ENCODE assay signal across 9 cellular contexts in genomic region chr22:43007519-43008102, GRCh38. TPM values are rescaled to one million over a fixed set of nuclear protein-coding genes. Genes with fewer than 3 reads are reported as not detected.
DNase-seq lines count a peak whose midpoint lies in the region; ATAC-seq, FAIRE-seq and TF ChIP-seq lines count a peak whose summit lies in the region.
"Had no signal": no experiment of that assay in that cellular context is flagged by ENCODE, and none has a peak within 500 bp of the region (broad histone marks: within the 10 kb centered on the region; RNA-seq: fewer than 3 reads in every experiment).

No MANE protein-coding gene starts in this region.

- TF ChIP-seq CTCF in RWPE1 (conservative IDR thresholded peaks at IDR 0.05; ENCODE audit: low read depth) (no peak), foreskin keratinocyte (conservative IDR thresholded peaks at IDR 0.05) (no peak)

- H3K4me1 ChIP-seq in foreskin keratinocyte: peaks cover 26% of the 10 kb centered on the region

- H3K27ac ChIP-seq in RWPE1: peak overlapping the region; percentile 46
- no peak overlapping the region for H3K27ac ChIP-seq in foreskin keratinocyte

- FAIRE-seq in GM12891 (lab: Jason Lieb, UNC): peak; percentile 57

- H3K27me3 ChIP-seq in foreskin keratinocyte: no peaks in the 10 kb centered on the region

- TF ChIP-seq POLR2A in GM12891 (IDR thresholded peaks at IDR 0.05; ENCODE audit: low read depth, low read length): no peak

- DNase-seq in GM12891 (ENCODE audit: insufficient read length, low spot score) (no peak), RWPE1 (ENCODE audit: low spot score) (no peak), foreskin keratinocyte (no peak), renal cortical epithelial cell (ENCODE audit: low read depth) (peak; percentile 59), NCI-H1694 (lab: John Stamatoyannopoulos, UW) (no peak), AML-193 (lab: John Stamatoyannopoulos, UW) (no peak), D341Med (ENCODE audit: low spot score) (no peak)
- DNase-seq: activated CD4-positive, alpha-beta T cell treated with anti-CD3 and anti-CD28 coated beads for 4 hours had no signal

- peak; percentile 67 for ATAC-seq in foreskin keratinocyte
- ATAC-seq in GM21381 (IDR thresholded peaks at IDR 0.05; ENCODE audit: unreplicated experiment): no peak

- CTCF ChIA-PET in RWPE1 (lab: Yijun Ruan, JAX): no interaction called here

- POLR2A ChIA-PET in RWPE1 (lab: Yijun Ruan, JAX; ENCODE audit: low non-redundant PET): no interaction called here

TF ChIP-seq in GM12891, 5 proteins besides CTCF, POLR2A, EP300 and RAD21:
- TF ChIP-seq PAX5 (IDR thresholded peaks at IDR 0.05; ENCODE audit: insufficient read depth, low read length, severe bottlenecking) (no peak), SPI1 (IDR thresholded peaks at IDR 0.05; ENCODE audit: low read depth, low read length) (no peak), TAF1 (IDR thresholded peaks at IDR 0.05; ENCODE audit: low read depth, low read length) (no peak), POLR2AphosphoS5 (IDR thresholded peaks at IDR 0.05; ENCODE audit: low read depth, low read length) (no peak), POU2F2 (IDR thresholded peaks at IDR 0.05; ENCODE audit: low read depth, low read length) (no peak)

RNA-seq across cellular contexts. Expression of gene PACSIN2, which starts 7.3 kb away (rescaled TPM):
- polyA plus RNA-seq in GM12891 (2012; ENCODE audit: low read depth, missing spikeins): 58.1 TPM
- total RNA-seq in foreskin keratinocyte (38.5 and 41.4 TPM in 2 replicates), renal cortical epithelial cell (69.8 and 129 TPM in 2 replicates)
- 21.6 and 25.9 TPM in 2 replicates for polyA plus RNA-seq in foreskin keratinocyte
